In the genomic region with DNA sequence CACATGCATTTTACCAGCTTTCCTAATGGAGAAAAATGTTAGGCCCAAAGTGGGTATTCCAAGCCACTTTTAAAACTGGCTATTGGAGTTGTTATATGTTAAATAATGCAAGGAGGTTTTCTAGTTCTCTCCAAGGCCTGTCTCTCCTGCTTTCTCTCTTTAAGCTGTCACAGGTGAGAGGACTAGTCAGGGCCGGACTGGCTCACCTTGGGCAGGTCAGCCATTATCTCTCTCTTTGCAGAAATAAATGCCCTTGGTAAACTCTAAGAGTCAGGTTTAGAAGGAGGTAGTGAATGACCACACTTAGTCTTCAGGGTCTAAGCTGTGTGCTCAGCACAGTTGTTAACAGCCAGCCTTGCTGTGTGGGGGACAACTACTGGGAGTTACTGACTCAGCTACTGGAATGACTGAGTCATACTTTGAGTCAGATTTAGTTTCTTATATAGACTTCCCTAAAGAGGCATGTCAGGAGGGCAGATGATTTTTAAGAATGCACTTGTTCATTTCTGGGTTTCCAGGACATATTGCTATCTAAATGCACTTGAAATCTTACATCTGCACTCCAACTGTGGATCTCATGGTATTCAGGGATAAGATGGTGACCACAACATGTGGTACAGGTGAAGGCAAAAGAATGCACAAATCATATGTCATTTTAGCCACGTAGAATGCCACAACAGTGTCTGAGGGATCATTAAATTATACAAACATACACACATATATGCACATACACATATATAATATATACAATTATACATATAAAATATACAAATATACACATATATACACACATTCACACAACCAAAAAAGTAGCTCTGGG, we compare ENCODE assay signal across 1 cellular context.
A peak's percentile ranks its signal among the peaks of the same experiment; 100 is the strongest.
TF ChIP-seq lines count a peak whose summit lies in the region.

No MANE protein-coding gene starts in this region.

TF ChIP-seq in SK-N-SH, 30 proteins besides CTCF, POLR2A, EP300 and RAD21 (continued from another document):
- TF ChIP-seq, protein P1, sequence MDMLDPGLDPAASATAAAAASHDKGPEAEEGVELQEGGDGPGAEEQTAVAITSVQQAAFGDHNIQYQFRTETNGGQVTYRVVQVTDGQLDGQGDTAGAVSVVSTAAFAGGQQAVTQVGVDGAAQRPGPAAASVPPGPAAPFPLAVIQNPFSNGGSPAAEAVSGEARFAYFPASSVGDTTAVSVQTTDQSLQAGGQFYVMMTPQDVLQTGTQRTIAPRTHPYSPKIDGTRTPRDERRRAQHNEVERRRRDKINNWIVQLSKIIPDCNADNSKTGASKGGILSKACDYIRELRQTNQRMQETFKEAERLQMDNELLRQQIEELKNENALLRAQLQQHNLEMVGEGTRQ (IDR thresholded peaks at IDR 0.05; ENCODE audit: borderline replicate concordance, low read depth, low read length) = no peak
- TF ChIP-seq, protein P2, sequence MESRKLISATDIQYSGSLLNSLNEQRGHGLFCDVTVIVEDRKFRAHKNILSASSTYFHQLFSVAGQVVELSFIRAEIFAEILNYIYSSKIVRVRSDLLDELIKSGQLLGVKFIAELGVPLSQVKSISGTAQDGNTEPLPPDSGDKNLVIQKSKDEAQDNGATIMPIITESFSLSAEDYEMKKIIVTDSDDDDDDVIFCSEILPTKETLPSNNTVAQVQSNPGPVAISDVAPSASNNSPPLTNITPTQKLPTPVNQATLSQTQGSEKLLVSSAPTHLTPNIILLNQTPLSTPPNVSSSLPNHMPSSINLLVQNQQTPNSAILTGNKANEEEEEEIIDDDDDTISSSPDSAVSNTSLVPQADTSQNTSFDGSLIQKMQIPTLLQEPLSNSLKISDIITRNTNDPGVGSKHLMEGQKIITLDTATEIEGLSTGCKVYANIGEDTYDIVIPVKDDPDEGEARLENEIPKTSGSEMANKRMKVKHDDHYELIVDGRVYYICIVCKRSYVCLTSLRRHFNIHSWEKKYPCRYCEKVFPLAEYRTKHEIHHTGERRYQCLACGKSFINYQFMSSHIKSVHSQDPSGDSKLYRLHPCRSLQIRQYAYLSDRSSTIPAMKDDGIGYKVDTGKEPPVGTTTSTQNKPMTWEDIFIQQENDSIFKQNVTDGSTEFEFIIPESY (IDR thresholded peaks at IDR 0.05; ENCODE audit: borderline replicate concordance, low read depth) = no peak
- no peak for TF ChIP-seq ELF1 (IDR thresholded peaks at IDR 0.05)
- no peak for TF ChIP-seq TAF1 (IDR thresholded peaks at IDR 0.05; ENCODE audit: borderline replicate concordance, low read depth, low read length)
- no peak for TF ChIP-seq MXI1 (IDR thresholded peaks at IDR 0.05; ENCODE audit: low read depth, low read length)
- TF ChIP-seq, protein P3, sequence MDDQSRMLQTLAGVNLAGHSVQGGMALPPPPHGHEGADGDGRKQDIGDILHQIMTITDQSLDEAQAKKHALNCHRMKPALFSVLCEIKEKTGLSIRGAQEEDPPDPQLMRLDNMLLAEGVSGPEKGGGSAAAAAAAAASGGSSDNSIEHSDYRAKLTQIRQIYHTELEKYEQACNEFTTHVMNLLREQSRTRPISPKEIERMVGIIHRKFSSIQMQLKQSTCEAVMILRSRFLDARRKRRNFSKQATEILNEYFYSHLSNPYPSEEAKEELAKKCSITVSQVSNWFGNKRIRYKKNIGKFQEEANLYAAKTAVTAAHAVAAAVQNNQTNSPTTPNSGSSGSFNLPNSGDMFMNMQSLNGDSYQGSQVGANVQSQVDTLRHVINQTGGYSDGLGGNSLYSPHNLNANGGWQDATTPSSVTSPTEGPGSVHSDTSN (IDR thresholded peaks at IDR 0.05) = peak; percentile 62; the same call in 1 of the 2 replicates
- TF ChIP-seq MEF2A (IDR thresholded peaks at IDR 0.05; ENCODE audit: borderline replicate concordance, low read depth) = no peak
TF ChIP-seq in SK-N-SH: peak in this region for 5.
